Comparison of ENCODE assay signal across 6 cellular contexts in genomic region chr13:39215971-39216370, GRCh38.
"Had no signal": no experiment of that assay in that cellular context is flagged by ENCODE, and none has a peak within 500 bp of the region (broad histone marks: within the 10 kb centered on the region; RNA-seq: fewer than 3 reads in every experiment).

No MANE protein-coding gene starts in this region.

- H3K4me2 ChIP-seq: KMS-11 had no signal

- H3K27ac ChIP-seq: HL-60, KMS-11 had no signal

- H3K9ac ChIP-seq: KMS-11 had no signal

- H3K4me3 ChIP-seq: K562 had no signal

- DNase-seq: IMR-90, KBM-7, KG1 had no signal
